Comparison of ENCODE assay signal across 13 cellular contexts in the genomic region with DNA sequence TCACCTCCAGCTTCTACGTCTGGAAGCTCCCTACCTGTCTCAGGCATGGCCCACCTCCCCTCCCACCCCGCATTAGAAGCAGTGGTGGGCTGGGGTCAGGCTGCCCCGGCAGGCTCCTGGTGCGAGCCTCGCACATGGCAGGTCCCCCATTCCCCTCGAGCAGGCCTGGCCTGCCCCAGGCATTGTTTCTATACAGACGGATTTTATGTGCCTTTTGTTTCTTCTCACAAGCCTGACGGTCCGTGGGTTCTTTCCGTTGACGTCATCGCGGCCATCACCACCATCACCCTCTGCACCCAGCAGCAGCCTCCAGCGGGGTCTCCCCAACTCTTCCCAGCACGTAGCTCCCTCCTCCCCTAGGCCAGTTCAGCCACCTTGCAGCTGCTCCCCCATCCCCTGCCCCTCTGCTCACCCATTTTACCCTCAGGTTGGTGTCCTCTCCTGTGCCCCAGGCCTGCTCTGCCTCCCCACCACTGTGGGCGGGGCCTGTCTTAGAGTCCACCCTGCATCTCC. TPM values are rescaled to one million over a fixed set of nuclear protein-coding genes. Genes with fewer than 3 reads are reported as not detected.
DNase-seq lines count a peak whose midpoint lies in the region; ATAC-seq and TF ChIP-seq lines count a peak whose summit lies in the region.
"Had no signal": no experiment of that assay in that cellular context is flagged by ENCODE, and none has a peak within 500 bp of the region (broad histone marks: within the 10 kb centered on the region; RNA-seq: fewer than 3 reads in every experiment).

No MANE protein-coding gene starts in this region.

- no peak overlapping the region for H3K4me3 Mint-ChIP-seq in CD14-positive monocyte
- peak overlapping the region; percentile 46 for H3K4me3 Mint-ChIP-seq in activated naive CD8-positive, alpha-beta T cell treated with anti-CD3 and anti-CD28 coated beads, Interleukin-2, amount 50 U/mL, for 24 hours

- H3K4me1 Mint-ChIP-seq in CD14-positive monocyte, result peaks cover 73% of the 10 kb centered on the region
- peaks cover 49% of the 10 kb centered on the region for H3K4me1 Mint-ChIP-seq in activated naive CD8-positive, alpha-beta T cell treated with anti-CD3 and anti-CD28 coated beads, Interleukin-2, amount 50 U/mL, for 24 hours

- H3K79me2 ChIP-seq in Loucy (ENCODE audit: insufficient read depth, low read length), result peaks cover 52% of the 10 kb centered on the region

- no peak overlapping the region for H4K8ac ChIP-seq in neuronal stem cell (ENCODE audit: low read depth, low read length)

- no peaks in the 10 kb centered on the region for H3K9me3 ChIP-seq in Loucy (ENCODE audit: insufficient read depth, low read depth, low read length)
- H3K9me3 ChIP-seq in neuronal stem cell (replicated peaks in 1 of 2; ENCODE audit: control insufficient read depth in 2 of 2, insufficient read depth in 1 of 2, low read depth in 1 of 2, low read length in 2 of 2), result no peaks in the 10 kb centered on the region
- H3K9me3 ChIP-seq in WERI-Rb-1 (ENCODE audit: severe bottlenecking), result no peaks in the 10 kb centered on the region
- H3K9me3 ChIP-seq: ascending aorta had no signal

- H3K4me1 ChIP-seq in Loucy (ENCODE audit: insufficient read depth, low read length, poor library complexity, severe bottlenecking) (peaks cover 71% of the 10 kb centered on the region), neuronal stem cell (ENCODE audit: control insufficient read depth in 2 of 2, insufficient read depth in 1 of 2, low read depth in 1 of 2, low read length in 2 of 2) (peaks cover 0 to 2% of the 10 kb centered on the region in 2 donors)
- H3K4me1 ChIP-seq: ascending aorta had no signal

- no peak overlapping the region for H2AK5ac ChIP-seq in neuronal stem cell (ENCODE audit: low read depth, low read length)

- DNase-seq in CD14-positive monocyte (ENCODE audit: low spot score) (no peak), neuronal stem cell (ENCODE audit: low spot score) (no peak), NCI-H524 treated with DMSO at 0.1 percent for 48 hours (lab: John Stamatoyannopoulos, UW) (no peak), WERI-Rb-1 (no peak), NCI-H2196 treated with DMSO at 0.1 percent for 48 hours (lab: John Stamatoyannopoulos, UW; ENCODE audit: unreplicated experiment) (no peak), NCI-H1105 (lab: John Stamatoyannopoulos, UW) (no peak)
- DNase-seq in activated naive CD8-positive, alpha-beta T cell treated with anti-CD3 and anti-CD28 coated beads, Interleukin-2, amount 50 U/mL, for 24 hours, result no peak
- DNase-seq: NCI-H1930; stimulated activated CD4-positive, alpha-beta T cell treated with anti-CD3 and anti-CD28 coated beads, Interleukin-12 subunit alpha, Interleukin-12 subunit beta, amount 100 ng/mL, for 4 hours had no signal

- 0 out of 2 replicates have a peak, but pooled peaks cover under 1% of the 10 kb centered on the region for H3F3A ChIP-seq in Loucy (ENCODE audit: low read depth)

- H3K14ac ChIP-seq in neuronal stem cell (ENCODE audit: low read length), result no peak overlapping the region

- no peak for TF ChIP-seq CTCF in CD14-positive monocyte (IDR thresholded peaks at IDR 0.05)
- no peak for TF ChIP-seq CTCF in Loucy (conservative IDR thresholded peaks at IDR 0.05; ENCODE audit: low read length)
- TF ChIP-seq CTCF in WERI-Rb-1 (IDR thresholded peaks at IDR 0.05; ENCODE audit: low read depth, low read length), result no peak

- no peaks in the 10 kb centered on the region for H4K20me1 ChIP-seq in Loucy (ENCODE audit: insufficient read depth, low read length, poor library complexity, severe bottlenecking)

- H2BK12ac ChIP-seq in neuronal stem cell (ENCODE audit: low read length), result no peak overlapping the region

- no peak overlapping the region for H4K91ac ChIP-seq in neuronal stem cell (ENCODE audit: low read depth, low read length, poor library complexity)

- ATAC-seq in activated naive CD8-positive, alpha-beta T cell treated with anti-CD3 and anti-CD28 coated beads, Interleukin-2, amount 50 U/mL, for 24 hours, result peak; percentile 3
- ATAC-seq: Right ventricle myocardium inferior had no signal

- H3K18ac ChIP-seq in neuronal stem cell (ENCODE audit: low read length), result peak overlapping the region; percentile 13

- H3K4me3 ChIP-seq in Loucy (ENCODE audit: low read length, poor library complexity, severe bottlenecking) (peak overlapping the region; percentile 11), neuronal stem cell (ENCODE audit: low read length in 2 of 2) (no peak overlapping the region), WERI-Rb-1 (ENCODE audit: low read depth, low read length) (no peak overlapping the region)
- H3K4me3 ChIP-seq: ascending aorta had no signal

- no peak overlapping the region for H2BK120ac ChIP-seq in neuronal stem cell (ENCODE audit: low read depth, low read length)

- H3K36me3 ChIP-seq in Loucy (ENCODE audit: insufficient read depth, low read length) (peaks cover 9% of the 10 kb centered on the region; the same call in 1 of the 2 replicates), neuronal stem cell (replicated peaks in 1 of 2; ENCODE audit: control insufficient read depth in 2 of 2, insufficient read depth in 2 of 2, low read length in 2 of 2) (peaks cover 7 to 22% of the 10 kb centered on the region in 2 donors), WERI-Rb-1 (peaks cover 24% of the 10 kb centered on the region)

- H3K27me3 Mint-ChIP-seq in CD14-positive monocyte (ENCODE audit: low read depth in 3 of 3), result peaks cover 0 to 7% (median 0%) of the 10 kb centered on the region in 3 donors
- H3K27me3 Mint-ChIP-seq in activated naive CD8-positive, alpha-beta T cell treated with anti-CD3 and anti-CD28 coated beads, Interleukin-2, amount 50 U/mL, for 24 hours, result no peaks in the 10 kb centered on the region

- no peak overlapping the region for H2BK15ac ChIP-seq in neuronal stem cell (ENCODE audit: low read length)

- no peak overlapping the region for H3K4ac ChIP-seq in neuronal stem cell (ENCODE audit: low read length)

- H3K9ac ChIP-seq in Loucy (ENCODE audit: low read depth, low read length, poor library complexity, severe bottlenecking) (peak overlapping the region; percentile 91), neuronal stem cell (ENCODE audit: low read depth, low read length, poor library complexity) (no peak overlapping the region)

- no CpG with 5 or more reads among the region's 16 CpGs for WGBS in neuronal stem cell (ENCODE audit: extremely low coverage in 2 of 2, insufficient read length in 2 of 2, insufficient replicate concordance in 1 of 2), 2 donors

- H3K79me1 ChIP-seq in neuronal stem cell (ENCODE audit: low read depth, low read length), result peaks cover 2% of the 10 kb centered on the region

- H3K23ac ChIP-seq in neuronal stem cell (ENCODE audit: low read depth, low read length, poor library complexity), result no peak overlapping the region

- peaks cover 13 to 28% of the 10 kb centered on the region in 2 donors for H3K36me3 Mint-ChIP-seq in CD14-positive monocyte
- peaks cover 39% of the 10 kb centered on the region for H3K36me3 Mint-ChIP-seq in activated naive CD8-positive, alpha-beta T cell treated with anti-CD3 and anti-CD28 coated beads, Interleukin-2, amount 50 U/mL, for 24 hours (ENCODE audit: low read depth)

- H3K27ac ChIP-seq in neuronal stem cell (replicated peaks; ENCODE audit: low read length), result no peak overlapping the region
- no peak overlapping the region for H3K27ac ChIP-seq in WERI-Rb-1
- H3K27ac ChIP-seq: ascending aorta had no signal

- H2BK5ac ChIP-seq in neuronal stem cell (ENCODE audit: low read length), result no peak overlapping the region

- H3K27me3 ChIP-seq in Loucy (ENCODE audit: insufficient read depth, low read length, poor library complexity, severe bottlenecking) (no peaks in the 10 kb centered on the region), neuronal stem cell (ENCODE audit: control insufficient read depth in 3 of 3, insufficient read depth in 3 of 3, low read depth in 1 of 3, low read length in 3 of 3) (no peaks in the 10 kb centered on the region), WERI-Rb-1 (ENCODE audit: insufficient read depth, low read depth, severe bottlenecking) (no peaks in the 10 kb centered on the region)
- H3K27me3 ChIP-seq: ascending aorta had no signal

- intact Hi-C loops in CD14-positive monocyte (cut with micrococcal nuclease), result no loop called here

- peaks cover 0 to 3% (median 0%) of the 10 kb centered on the region in 7 donors for H3K9me3 Mint-ChIP-seq in CD14-positive monocyte
- H3K9me3 Mint-ChIP-seq in activated naive CD8-positive, alpha-beta T cell treated with anti-CD3 and anti-CD28 coated beads, Interleukin-2, amount 50 U/mL, for 24 hours, result no peaks in the 10 kb centered on the region

- H3K27ac Mint-ChIP-seq in CD14-positive monocyte, result peak overlapping the region in 6 of 7 donors; percentile 41 to 88 (median 74)
- peak overlapping the region; percentile 69 for H3K27ac Mint-ChIP-seq in activated naive CD8-positive, alpha-beta T cell treated with anti-CD3 and anti-CD28 coated beads, Interleukin-2, amount 50 U/mL, for 24 hours

- no peaks in the 10 kb centered on the region for H3K9me2 ChIP-seq in Loucy (replicated peaks; ENCODE audit: low read depth, low read length)

- H3K4me2 ChIP-seq in Loucy (ENCODE audit: low read depth, low read length, poor library complexity, severe bottlenecking), result peak overlapping the region; percentile 93
- no peak overlapping the region for H3K4me2 ChIP-seq in neuronal stem cell (ENCODE audit: insufficient read depth, low read length, poor library complexity, severe bottlenecking)

- H2AFZ ChIP-seq in Loucy (ENCODE audit: low read length), result no peak overlapping the region
- H2AFZ ChIP-seq in neuronal stem cell (ENCODE audit: low read length), result no peak overlapping the region

RNA-seq across cellular contexts. Expression of gene CST7, which starts 4.6 kb away (rescaled TPM):
- polyA plus RNA-seq in CD14-positive monocyte, result 1 to 10 TPM; 1.8 to 3.2 TPM
- polyA plus RNA-seq in neuronal stem cell (2013, experiment 1 of 2), result not detected
- polyA plus RNA-seq in neuronal stem cell (2013, experiment 2 of 2), result not detected
- polyA plus RNA-seq: fibroblast of lung had no signal

RNA-seq across cellular contexts. Expression of gene APMAP, which starts 38.9 kb away (rescaled TPM):
- 10 to 100 TPM; 73.2 to 74.0 TPM for polyA plus RNA-seq in CD14-positive monocyte
- polyA plus RNA-seq in neuronal stem cell (2013, experiment 1 of 2), result 56.3 TPM
- polyA plus RNA-seq in neuronal stem cell (2013, experiment 2 of 2), result 57.5 TPM
